ENCODE assay signal across 1 cellular context in genomic region chr2:44560352-44560751, GRCh38.
TF ChIP-seq lines count a peak whose summit lies in the region.

No MANE protein-coding gene starts in this region.

TF ChIP-seq in K562, 482 proteins besides CTCF, POLR2A, EP300 and RAD21 (continued from another document):
- TF ChIP-seq ZNF518B (CRISPR knock-in tag; IDR thresholded peaks at IDR 0.05) (no peak), NFIX (CRISPR knock-in tag; IDR thresholded peaks at IDR 0.05; ENCODE audit: low read depth) (no peak), KLF10 (CRISPR knock-in tag; IDR thresholded peaks at IDR 0.05) (no peak), TSC22D4 (tag; IDR thresholded peaks at IDR 0.05) (no peak)
- TF ChIP-seq, protein P1, sequence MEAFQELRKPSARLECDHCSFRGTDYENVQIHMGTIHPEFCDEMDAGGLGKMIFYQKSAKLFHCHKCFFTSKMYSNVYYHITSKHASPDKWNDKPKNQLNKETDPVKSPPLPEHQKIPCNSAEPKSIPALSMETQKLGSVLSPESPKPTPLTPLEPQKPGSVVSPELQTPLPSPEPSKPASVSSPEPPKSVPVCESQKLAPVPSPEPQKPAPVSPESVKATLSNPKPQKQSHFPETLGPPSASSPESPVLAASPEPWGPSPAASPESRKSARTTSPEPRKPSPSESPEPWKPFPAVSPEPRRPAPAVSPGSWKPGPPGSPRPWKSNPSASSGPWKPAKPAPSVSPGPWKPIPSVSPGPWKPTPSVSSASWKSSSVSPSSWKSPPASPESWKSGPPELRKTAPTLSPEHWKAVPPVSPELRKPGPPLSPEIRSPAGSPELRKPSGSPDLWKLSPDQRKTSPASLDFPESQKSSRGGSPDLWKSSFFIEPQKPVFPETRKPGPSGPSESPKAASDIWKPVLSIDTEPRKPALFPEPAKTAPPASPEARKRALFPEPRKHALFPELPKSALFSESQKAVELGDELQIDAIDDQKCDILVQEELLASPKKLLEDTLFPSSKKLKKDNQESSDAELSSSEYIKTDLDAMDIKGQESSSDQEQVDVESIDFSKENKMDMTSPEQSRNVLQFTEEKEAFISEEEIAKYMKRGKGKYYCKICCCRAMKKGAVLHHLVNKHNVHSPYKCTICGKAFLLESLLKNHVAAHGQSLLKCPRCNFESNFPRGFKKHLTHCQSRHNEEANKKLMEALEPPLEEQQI (IDR thresholded peaks at IDR 0.05) = no peak
